8 cellular contexts compared by ENCODE assay signal in the genomic region with DNA sequence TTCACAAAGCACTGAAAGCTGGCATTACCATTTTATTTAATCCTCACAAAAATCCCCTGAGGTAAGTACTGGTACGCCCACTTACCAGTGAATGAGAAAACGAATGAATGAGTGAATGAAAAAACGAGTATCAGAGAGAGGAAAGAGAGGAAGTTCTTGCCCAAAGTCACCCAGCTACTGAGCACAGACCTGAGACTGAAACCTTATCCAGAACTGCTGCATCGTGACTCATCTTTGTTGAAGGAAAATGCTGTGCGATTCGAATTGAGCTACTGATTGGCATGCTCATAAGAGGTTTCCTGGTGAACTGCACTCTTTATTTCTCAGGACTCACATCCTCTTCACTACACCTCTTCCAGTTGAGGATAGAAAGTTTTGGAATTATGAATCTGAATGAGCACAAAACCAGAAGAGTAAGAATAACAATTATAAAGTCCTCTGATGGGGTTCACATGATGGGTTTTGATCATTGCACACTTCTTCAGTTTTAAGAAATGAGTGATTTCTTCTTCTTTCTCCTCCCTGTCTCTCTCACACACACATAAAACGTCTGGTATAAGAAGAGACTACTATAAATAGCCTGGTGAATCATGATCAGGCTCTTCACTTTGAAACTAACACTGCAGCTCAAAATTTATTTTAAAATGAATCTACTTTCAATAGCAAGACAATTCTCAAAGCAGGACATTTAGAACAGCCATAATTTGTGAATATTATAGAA. TPM values are rescaled to one million over a fixed set of nuclear protein-coding genes. Genes with fewer than 3 reads are reported as not detected.
DNase-seq lines count a peak whose midpoint lies in the region; ATAC-seq and TF ChIP-seq lines count a peak whose summit lies in the region.

No MANE protein-coding gene starts in this region.

- H3K4me1 ChIP-seq in mesodermal cell (ENCODE audit: control insufficient read depth, insufficient read depth, low read length, poor library complexity, severe bottlenecking): peaks cover 3% of the 10 kb centered on the region

- no peaks in the 10 kb centered on the region for H3K27me3 Mint-ChIP-seq in activated naive CD4-positive, alpha-beta T cell treated with anti-CD3 and anti-CD28 coated beads for 36 hours (ENCODE audit: low read depth)

- H3K36me3 ChIP-seq in mesodermal cell (ENCODE audit: control insufficient read depth, insufficient read depth, low read length): no peaks in the 10 kb centered on the region

- no peaks in the 10 kb centered on the region for H3K9me3 ChIP-seq in mesodermal cell (ENCODE audit: control insufficient read depth, low read length)

- intact Hi-C loops in activated naive CD4-positive, alpha-beta T cell treated with anti-CD3 and anti-CD28 coated beads for 36 hours (cut with micrococcal nuclease): loop anchor here (1.0 to 5.0 kb wide), 16 partner anchors 7 to 969 kb away; a partner anchor contains a TSS

- DNase-seq in AG09319 (ENCODE audit: extremely low read depth, low read depth) (peak; percentile 25), HPDE6-E6E7 (ENCODE audit: extremely low spot score) (peak; percentile 34), GM19240 (ENCODE audit: insufficient read length, low spot score) (no peak), retina (no peak), medulla oblongata (ENCODE audit: extremely low spot score) (no peak)
- DNase-seq in activated naive CD4-positive, alpha-beta T cell treated with anti-CD3 and anti-CD28 coated beads for 36 hours: peak; percentile 75

- CTCF ChIA-PET in activated naive CD4-positive, alpha-beta T cell treated with anti-CD3 and anti-CD28 coated beads for 36 hours (lab: Charles Lee): interaction anchor here (0.5 to 2.5 kb wide), 10 partner anchors 9 to 1155 kb away, joined by 3 to 10 read pairs (median 4); no protein-coding TSS in a partner anchor

- H3K4me1 Mint-ChIP-seq in activated naive CD4-positive, alpha-beta T cell treated with anti-CD3 and anti-CD28 coated beads for 36 hours (ENCODE audit: low read depth): peaks cover 83% of the 10 kb centered on the region

- peak; percentile 44 for ATAC-seq in GM19463 (IDR thresholded peaks at IDR 0.05; ENCODE audit: unreplicated experiment)

- peak overlapping the region; percentile 1 for H3K4me3 Mint-ChIP-seq in activated naive CD4-positive, alpha-beta T cell treated with anti-CD3 and anti-CD28 coated beads for 36 hours

- 66 to 70% methylated on average over 3 to 5 of the region's 7 CpGs for WGBS in mesodermal cell (ENCODE audit: insufficient coverage in 2 of 2), 2 experiments

- peak overlapping the region; percentile 97 for H3K27ac Mint-ChIP-seq in activated naive CD4-positive, alpha-beta T cell treated with anti-CD3 and anti-CD28 coated beads for 36 hours

- H3K9me3 Mint-ChIP-seq in activated naive CD4-positive, alpha-beta T cell treated with anti-CD3 and anti-CD28 coated beads for 36 hours: no peaks in the 10 kb centered on the region

- H3K36me3 Mint-ChIP-seq in activated naive CD4-positive, alpha-beta T cell treated with anti-CD3 and anti-CD28 coated beads for 36 hours (ENCODE audit: low read depth): peaks cover 71% of the 10 kb centered on the region

- H3K27ac ChIP-seq in mesodermal cell (ENCODE audit: low read depth, low read length, severe bottlenecking): peak overlapping the region; percentile 1

- H3K4me3 ChIP-seq in mesodermal cell (ENCODE audit: extremely low read depth, insufficient read depth, low read length, poor library complexity, severe bottlenecking): no peak overlapping the region

- no peak for TF ChIP-seq CTCF in AG09319 (IDR thresholded peaks at IDR 0.05; ENCODE audit: low read depth, low read length)

RNA-seq across cellular contexts. Expression of a gene that starts 32.1 kb away (rescaled TPM):
- 10 to 100 TPM; 76.5 to 82.9 TPM for total RNA-seq in activated naive CD4-positive, alpha-beta T cell treated with anti-CD3 and anti-CD28 coated beads for 36 hours
- 0.48 TPM for polyA plus RNA-seq in mesodermal cell (2013, experiment 1 of 2)
- 0.35 TPM for polyA plus RNA-seq in mesodermal cell (2013, experiment 2 of 2)

Comparison
In these comparisons a context has a peak if more than half of its experiments do, and no peak if none do; other contexts are left out.
1. DNase-seq: peak in AG09319 (single experiment), HPDE6-E6E7 (single experiment) and activated naive CD4-positive, alpha-beta T cell treated with anti-CD3 and anti-CD28 coated beads for 36 hours (single experiment); none in GM19240 (single experiment), retina (single experiment) and medulla oblongata (single experiment).